ENCODE assay signal across 1 cellular context in the genomic region with DNA sequence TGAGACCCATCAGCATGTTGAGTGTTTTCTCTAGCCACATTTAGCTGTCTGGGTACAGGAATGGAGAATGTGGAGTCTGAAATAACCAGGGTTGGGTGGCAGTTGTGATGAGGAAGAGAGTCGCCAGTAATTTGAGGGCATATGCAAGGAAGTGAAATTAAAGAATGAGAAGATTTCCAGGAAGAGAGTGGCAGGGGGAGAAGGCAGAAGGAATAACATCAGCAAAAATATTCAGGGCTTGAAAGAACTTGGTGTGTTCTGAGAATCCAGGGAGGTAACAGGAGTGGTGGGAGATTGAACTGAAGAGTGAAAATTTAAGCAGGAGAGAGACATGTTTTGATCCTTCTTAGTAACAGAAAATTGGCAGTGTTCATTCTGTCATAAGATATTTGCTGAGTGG.
TF ChIP-seq lines count a peak whose summit lies in the region.

No MANE protein-coding gene starts in this region.

TF ChIP-seq in WTC11, 78 proteins besides CTCF, POLR2A, EP300 and RAD21 (continued from another document):
- TF ChIP-seq ZNF423 (CRISPR knock-in tag; IDR thresholded peaks at IDR 0.05) (no peak), ZNF281 (CRISPR knock-in tag; IDR thresholded peaks at IDR 0.05) (no peak), TEAD4 (CRISPR knock-in tag; IDR thresholded peaks at IDR 0.05) (no peak), JUN (CRISPR knock-in tag; IDR thresholded peaks at IDR 0.05) (no peak), NFYB (CRISPR knock-in tag; conservative IDR thresholded peaks at IDR 0.05; ENCODE audit: low read depth) (no peak), ZBTB21 (CRISPR knock-in tag; IDR thresholded peaks at IDR 0.05; ENCODE audit: borderline replicate concordance) (no peak), SMAD3 (CRISPR knock-in tag; IDR thresholded peaks at IDR 0.05; ENCODE audit: borderline replicate concordance) (no peak), ZNF416 (CRISPR knock-in tag; IDR thresholded peaks at IDR 0.05) (no peak), TP53 (CRISPR knock-in tag; IDR thresholded peaks at IDR 0.05) (no peak), AFF4 (CRISPR knock-in tag; IDR thresholded peaks at IDR 0.05; ENCODE audit: borderline replicate concordance) (no peak), GRHL2 (CRISPR knock-in tag; IDR thresholded peaks at IDR 0.05; ENCODE audit: insufficient replicate concordance, severe bottlenecking) (no peak), FOXJ3 (CRISPR knock-in tag; IDR thresholded peaks at IDR 0.05; ENCODE audit: borderline replicate concordance) (no peak), NR3C1 (CRISPR knock-in tag; conservative IDR thresholded peaks at IDR 0.05; ENCODE audit: low read depth) (no peak), JAZF1 (CRISPR knock-in tag; IDR thresholded peaks at IDR 0.05) (no peak)
- TF ChIP-seq, protein P1, sequence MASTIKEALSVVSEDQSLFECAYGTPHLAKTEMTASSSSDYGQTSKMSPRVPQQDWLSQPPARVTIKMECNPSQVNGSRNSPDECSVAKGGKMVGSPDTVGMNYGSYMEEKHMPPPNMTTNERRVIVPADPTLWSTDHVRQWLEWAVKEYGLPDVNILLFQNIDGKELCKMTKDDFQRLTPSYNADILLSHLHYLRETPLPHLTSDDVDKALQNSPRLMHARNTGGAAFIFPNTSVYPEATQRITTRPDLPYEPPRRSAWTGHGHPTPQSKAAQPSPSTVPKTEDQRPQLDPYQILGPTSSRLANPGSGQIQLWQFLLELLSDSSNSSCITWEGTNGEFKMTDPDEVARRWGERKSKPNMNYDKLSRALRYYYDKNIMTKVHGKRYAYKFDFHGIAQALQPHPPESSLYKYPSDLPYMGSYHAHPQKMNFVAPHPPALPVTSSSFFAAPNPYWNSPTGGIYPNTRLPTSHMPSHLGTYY (CRISPR knock-in tag; IDR thresholded peaks at IDR 0.05): no peak
TF ChIP-seq in WTC11: peak in this region for 0.
